ENCODE assay signal across 22 cellular contexts in genomic region chr7:38316733-38317360, GRCh38.
DNase-seq lines count a peak whose midpoint lies in the region; ATAC-seq and TF ChIP-seq lines count a peak whose summit lies in the region.
"Had no signal": no experiment of that assay in that cellular context is flagged by ENCODE, and none has a peak within 500 bp of the region (broad histone marks: within the 10 kb centered on the region; RNA-seq: fewer than 3 reads in every experiment).

No MANE protein-coding gene starts in this region.

- 18% methylated on average over 8 of the region's 8 CpGs for WGBS in thymus

- no peak overlapping the region for H3K27ac ChIP-seq in thymus (ENCODE audit: low read depth)
- H3K27ac ChIP-seq: colonic mucosa, gastroesophageal sphincter, tibial artery, WERI-Rb-1 had no signal

- no peak for TF ChIP-seq CTCF in NB4 (IDR thresholded peaks at IDR 0.05; ENCODE audit: low read depth, low read length)

- H3K4me1 Mint-ChIP-seq in activated T-cell treated with anti-CD3 and anti-CD28 coated beads, Interleukin-2, amount 50 U/mL, for 24 hours (ENCODE audit: low read depth) = peaks cover 34% of the 10 kb centered on the region
- peaks cover 30% of the 10 kb centered on the region for H3K4me1 Mint-ChIP-seq in activated T-cell treated with anti-CD3 and anti-CD28 coated beads, Interleukin-2, amount 50 U/mL, for 72 hours (ENCODE audit: low read depth)
- H3K4me1 Mint-ChIP-seq: neural crest cell had no signal

- no peaks in the 10 kb centered on the region for H3K27me3 Mint-ChIP-seq in activated T-cell treated with anti-CD3 and anti-CD28 coated beads, Interleukin-2, amount 50 U/mL, for 24 hours
- no peaks in the 10 kb centered on the region for H3K27me3 Mint-ChIP-seq in activated T-cell treated with anti-CD3 and anti-CD28 coated beads, Interleukin-2, amount 50 U/mL, for 72 hours (ENCODE audit: low read depth)

- H3K9me3 Mint-ChIP-seq in activated T-cell treated with anti-CD3 and anti-CD28 coated beads, Interleukin-2, amount 50 U/mL, for 24 hours = no peaks in the 10 kb centered on the region
- no peaks in the 10 kb centered on the region for H3K9me3 Mint-ChIP-seq in activated T-cell treated with anti-CD3 and anti-CD28 coated beads, Interleukin-2, amount 50 U/mL, for 72 hours
- H3K9me3 Mint-ChIP-seq: neural crest cell had no signal

- H3K27me3 ChIP-seq in thymus (ENCODE audit: control insufficient read depth, insufficient read depth) = no peaks in the 10 kb centered on the region
- H3K27me3 ChIP-seq: colonic mucosa, tibial artery had no signal

- peak overlapping the region; percentile 66 for H3K4me3 ChIP-seq in NB4 (ENCODE audit: low read depth, low read length)
- H3K4me3 ChIP-seq in thymus (ENCODE audit: low read length) = peak overlapping the region; percentile 23
- H3K4me3 ChIP-seq: colonic mucosa, gastroesophageal sphincter, K562, lung, tibial artery had no signal

- TF ChIP-seq POLR2A in NB4 (IDR thresholded peaks at IDR 0.05; ENCODE audit: extremely low read depth, insufficient read length) = no peak

- peak overlapping the region; percentile 42 for H3K4me3 Mint-ChIP-seq in activated T-cell treated with anti-CD3 and anti-CD28 coated beads, Interleukin-2, amount 50 U/mL, for 24 hours
- peak overlapping the region in 1 of 2 donors; percentile 51 for H3K4me3 Mint-ChIP-seq in activated T-cell treated with anti-CD3 and anti-CD28 coated beads, Interleukin-2, amount 50 U/mL, for 72 hours
- H3K4me3 Mint-ChIP-seq: neural crest cell had no signal

- no peak for ATAC-seq in activated T-cell treated with anti-CD3 and anti-CD28 coated beads, Interleukin-2, amount 50 U/mL, for 72 hours (replicated peaks in 1 of 2)
- ATAC-seq in HG02678 (IDR thresholded peaks at IDR 0.05; ENCODE audit: unreplicated experiment) = no peak
- ATAC-seq: gastroesophageal sphincter, Right ventricle myocardium inferior had no signal

- H3K27ac Mint-ChIP-seq in activated T-cell treated with anti-CD3 and anti-CD28 coated beads, Interleukin-2, amount 50 U/mL, for 24 hours = no peak overlapping the region
- no peak overlapping the region for H3K27ac Mint-ChIP-seq in activated T-cell treated with anti-CD3 and anti-CD28 coated beads, Interleukin-2, amount 50 U/mL, for 72 hours

- H3K9me3 ChIP-seq in thymus (ENCODE audit: control insufficient read depth) = no peaks in the 10 kb centered on the region
- H3K9me3 ChIP-seq: colonic mucosa, gastroesophageal sphincter, tibial artery had no signal

- no peak for DNase-seq in activated T-cell treated with anti-CD3 and anti-CD28 coated beads, Interleukin-2, amount 50 U/mL, for 24 hours
- DNase-seq in activated T-cell treated with anti-CD3 and anti-CD28 coated beads, Interleukin-2, amount 50 U/mL, for 72 hours = no peak
- DNase-seq in NB4 (ENCODE audit: low read depth) (peak; percentile 60), fibroblast of gingiva (ENCODE audit: low read depth) (peak; percentile 68), NOMO-1 treated with dmso at 0.1 percent for 144 hours (lab: John Stamatoyannopoulos, UW; ENCODE audit: unreplicated experiment) (no peak), amniotic stem cell (lab: John Stamatoyannopoulos, UW) (no peak)
- DNase-seq: activated CD8-positive, alpha-beta memory T cell treated with anti-CD3 and anti-CD28 coated beads for 24 hours; activated effector memory CD4-positive, alpha-beta T cell treated with anti-CD3 and anti-CD28 coated beads, Interleukin-2, amount 50 U/mL, for 16 hours; colonic mucosa; NCI-H1092; NCI-H2081; NCI-H524; T-helper 1 cell; tibial artery; WERI-Rb-1 had no signal

- H3K4me1 ChIP-seq in thymus (ENCODE audit: control insufficient read depth, insufficient read depth, low read length) = peaks cover 2% of the 10 kb centered on the region
- H3K4me1 ChIP-seq: colonic mucosa, gastroesophageal sphincter, tibial artery had no signal

- no peaks in the 10 kb centered on the region for H3K36me3 ChIP-seq in thymus (ENCODE audit: control insufficient read depth, insufficient read depth)
- H3K36me3 ChIP-seq: colonic mucosa, gastroesophageal sphincter, tibial artery, WERI-Rb-1 had no signal

- no peaks in the 10 kb centered on the region for H3K36me3 Mint-ChIP-seq in activated T-cell treated with anti-CD3 and anti-CD28 coated beads, Interleukin-2, amount 50 U/mL, for 24 hours (ENCODE audit: low read depth)
- H3K36me3 Mint-ChIP-seq in activated T-cell treated with anti-CD3 and anti-CD28 coated beads, Interleukin-2, amount 50 U/mL, for 72 hours (ENCODE audit: insufficient read depth in 2 of 2) = no peaks in the 10 kb centered on the region

Comparison
In these comparisons a context has a peak if more than half of its experiments do, and no peak if none do; other contexts are left out.
1. DNase-seq: peak in NB4 (single experiment) and fibroblast of gingiva (single experiment); none in activated T-cell treated with anti-CD3 and anti-CD28 coated beads, Interleukin-2, amount 50 U/mL, for 24 hours (single experiment), activated T-cell treated with anti-CD3 and anti-CD28 coated beads, Interleukin-2, amount 50 U/mL, for 72 hours (0 of 2), NOMO-1 treated with dmso at 0.1 percent for 144 hours (single experiment) and amniotic stem cell (single experiment).